ENCODE assay signal across 10 cellular contexts in the genomic region with DNA sequence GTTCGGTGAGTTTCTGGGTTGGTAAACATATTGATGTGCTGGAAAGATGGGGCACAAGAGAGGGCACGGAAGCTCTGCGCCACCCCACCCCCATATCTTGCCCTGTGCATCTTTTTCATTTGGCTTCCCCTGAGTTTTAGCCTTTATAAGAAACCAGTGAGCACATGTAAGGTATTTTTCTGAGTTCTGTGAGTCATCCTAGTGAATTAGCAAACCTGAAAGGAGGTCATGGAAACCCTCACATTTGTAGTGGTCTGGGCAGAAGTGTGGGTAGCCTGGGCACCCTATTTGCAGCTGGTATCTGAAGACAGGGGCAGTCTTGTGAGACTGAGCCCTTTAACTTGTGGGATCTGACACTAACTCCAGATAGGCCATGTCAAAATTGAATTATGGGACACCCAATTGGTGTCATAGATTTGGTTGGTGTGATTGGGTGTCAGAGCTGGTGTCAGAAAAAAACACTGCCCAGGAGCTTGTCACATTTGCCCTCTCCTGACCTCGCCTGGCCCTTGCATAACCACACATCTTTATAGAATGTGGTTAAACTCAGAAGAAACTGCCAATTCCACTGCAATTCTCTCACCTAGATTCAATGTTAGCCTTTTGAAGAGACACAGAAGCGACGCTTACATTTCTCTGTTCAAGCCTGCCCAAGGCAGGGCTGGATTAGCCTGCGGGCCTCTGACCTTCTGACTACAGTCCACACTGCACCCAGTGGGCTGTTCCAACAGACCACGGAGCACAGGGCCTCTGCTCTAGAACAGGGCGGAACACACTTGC. TPM values are rescaled to one million over a fixed set of nuclear protein-coding genes. Genes with fewer than 3 reads are reported as not detected.
DNase-seq lines count a peak whose midpoint lies in the region; ATAC-seq lines count a peak whose summit lies in the region.
"Had no signal": no experiment of that assay in that cellular context is flagged by ENCODE, and none has a peak within 500 bp of the region (broad histone marks: within the 10 kb centered on the region; RNA-seq: fewer than 3 reads in every experiment).

No MANE protein-coding gene starts in this region.

- no peaks in the 10 kb centered on the region for H3K36me3 Mint-ChIP-seq in immature natural killer cell

- H3K27me3 ChIP-seq in H7 (ENCODE audit: control insufficient read depth, insufficient read depth, low read length), result no peaks in the 10 kb centered on the region

- peak overlapping the region in 4 of 5 donors; percentile 25 to 64 (median 40) for H3K4me3 Mint-ChIP-seq in immature natural killer cell
- peak overlapping the region; percentile 48 to 72 for H3K4me3 Mint-ChIP-seq in stimulated activated naive CD8-positive, alpha-beta T cell treated with anti-CD3 and anti-CD28 coated beads, Interleukin-15, amount 100 ng/mL, for 72 hours

- H3K4me1 Mint-ChIP-seq in immature natural killer cell, result peaks cover 24 to 36% of the 10 kb centered on the region in 2 donors
- peaks cover 66% of the 10 kb centered on the region for H3K4me1 Mint-ChIP-seq in stimulated activated naive CD8-positive, alpha-beta T cell treated with anti-CD3 and anti-CD28 coated beads, Interleukin-15, amount 100 ng/mL, for 72 hours

- peak; percentile 89 for ATAC-seq in stimulated activated naive CD8-positive, alpha-beta T cell treated with anti-CD3 and anti-CD28 coated beads, Interleukin-15, amount 100 ng/mL, for 72 hours

- H3K36me3 ChIP-seq in H7 (replicated peaks; ENCODE audit: control insufficient read depth, insufficient read depth, low read length), result no peaks in the 10 kb centered on the region

- no peaks in the 10 kb centered on the region for H3K9me3 Mint-ChIP-seq in immature natural killer cell
- H3K9me3 Mint-ChIP-seq in stimulated activated naive CD8-positive, alpha-beta T cell treated with anti-CD3 and anti-CD28 coated beads, Interleukin-15, amount 100 ng/mL, for 72 hours, result peaks cover 0 to 5% of the 10 kb centered on the region in 2 donors

- peaks cover 0 to 2% (median 2%) of the 10 kb centered on the region in 3 donors for H3K27me3 Mint-ChIP-seq in immature natural killer cell (ENCODE audit: low read depth in 3 of 3)
- no peaks in the 10 kb centered on the region for H3K27me3 Mint-ChIP-seq in stimulated activated naive CD8-positive, alpha-beta T cell treated with anti-CD3 and anti-CD28 coated beads, Interleukin-15, amount 100 ng/mL, for 72 hours

- peak overlapping the region; percentile 69 to 85 (median 80) for H3K27ac Mint-ChIP-seq in immature natural killer cell
- peak overlapping the region; percentile 96 to 97 for H3K27ac Mint-ChIP-seq in stimulated activated naive CD8-positive, alpha-beta T cell treated with anti-CD3 and anti-CD28 coated beads, Interleukin-15, amount 100 ng/mL, for 72 hours

- DNase-seq in NK-92 treated with Interleukin-12 subunit alpha and Interleukin-12 subunit beta, amount 100 ng/mL, for 24 hours (lab: John Stamatoyannopoulos, UW), result peak; percentile 72
- DNase-seq in NK-92 (lab: John Stamatoyannopoulos, UW; ENCODE audit: unreplicated experiment), result no peak
- peak; percentile 78 to 86 for DNase-seq in activated CD4-positive, alpha-beta T cell treated with anti-CD3 and anti-CD28 coated beads, Interleukin-2, amount 50 U/mL, for 48 hours
- peak; percentile 52 to 73 (median 61) for DNase-seq in immature natural killer cell
- DNase-seq in stimulated activated naive CD8-positive, alpha-beta T cell treated with anti-CD3 and anti-CD28 coated beads, Interleukin-15, amount 100 ng/mL, for 72 hours, result peak; percentile 79 to 91
- no peak for DNase-seq in AG08395 (ENCODE audit: low spot score)
- DNase-seq in H7, result no peak
- DNase-seq in activated gamma-delta T cell treated with Interleukin-2 at 50 U/mL for 16 hours, result no peak
- DNase-seq: mesenchymal stem cell, NCI-H82 had no signal

- H3K4me3 ChIP-seq in H7 (ENCODE audit: insufficient read depth, low read depth, low read length), result no peak overlapping the region

RNA-seq across cellular contexts. Expression of gene GALM, which starts 12.0 kb away (rescaled TPM):
- polyA plus RNA-seq in immature natural killer cell, result 10 to 100 TPM in 2 of 3 donors, 1 to 10 TPM in 1; 7.0 to 14.9 (median 14.8) TPM
- total RNA-seq in H7 (2014; rRNA removed; shearing (Covaris generic)), result 21.8 and 25.9 TPM in 2 replicates

RNA-seq across cellular contexts. Expression of gene HNRNPLL, which starts 51.2 kb away (rescaled TPM):
- 10 to 100 TPM in 2 of 3 donors, 1 to 10 TPM in 1; 7.4 to 13.9 (median 11.5) TPM for polyA plus RNA-seq in immature natural killer cell
- total RNA-seq in H7 (2014; rRNA removed; shearing (Covaris generic)), result 71.6 and 72.1 TPM in 2 replicates

Comparison
In these comparisons a context has a peak if more than half of its experiments do, and no peak if none do; other contexts are left out.
1. DNase-seq: peak in NK-92 treated with Interleukin-12 subunit alpha and Interleukin-12 subunit beta, amount 100 ng/mL, for 24 hours (single experiment), activated CD4-positive, alpha-beta T cell treated with anti-CD3 and anti-CD28 coated beads, Interleukin-2, amount 50 U/mL, for 48 hours (2 of 2), immature natural killer cell (3 of 3) and stimulated activated naive CD8-positive, alpha-beta T cell treated with anti-CD3 and anti-CD28 coated beads, Interleukin-15, amount 100 ng/mL, for 72 hours (2 of 2); none in NK-92 (single experiment), AG08395 (single experiment), H7 (single experiment) and activated gamma-delta T cell treated with Interleukin-2 at 50 U/mL for 16 hours (single experiment).